23 cellular contexts compared by ENCODE assay signal in the genomic region with DNA sequence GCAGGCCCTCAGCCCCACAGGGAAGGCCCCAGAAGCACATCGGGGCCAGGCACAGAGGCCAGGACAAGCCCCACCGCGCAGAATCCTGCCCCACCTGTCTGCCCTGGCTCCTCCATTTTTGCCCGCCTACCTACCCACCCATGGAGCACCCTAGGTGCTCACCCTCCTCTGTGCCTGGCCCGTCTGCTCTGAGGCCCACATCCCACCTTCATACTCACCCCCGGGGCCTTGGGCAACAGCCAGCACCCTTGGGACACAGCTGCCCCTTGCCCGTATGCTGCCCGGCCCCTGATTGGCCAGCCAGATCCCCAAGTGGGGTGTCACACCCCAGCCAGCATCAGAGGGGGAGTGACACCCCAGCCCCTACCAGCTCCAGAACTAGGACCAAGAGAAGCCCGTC. TPM values are rescaled to one million over a fixed set of nuclear protein-coding genes. Genes with fewer than 3 reads are reported as not detected.
"Had no signal": no experiment of that assay in that cellular context is flagged by ENCODE, and none has a peak within 500 bp of the region (broad histone marks: within the 10 kb centered on the region; RNA-seq: fewer than 3 reads in every experiment).

No MANE protein-coding gene starts in this region.

- H3K4me3 ChIP-seq: K562, SJSA1, SK-N-MC had no signal

- DNase-seq: Kasumi-1; MM.1S; NCI-H1436; NCI-H187 treated with DMSO at 0.1 percent for 48 hours; NCI-H2029 treated with DMSO at 0.1 percent for 48 hours; NCI-H2171 treated with DMSO at 0.1 percent for 48 hours; NCI-H345; NCI-H510A treated with DMSO at 0.1 percent for 48 hours; NCI-H526; NCI-H82; NK-92 treated with Interleukin-12 subunit alpha and Interleukin-12 subunit beta, amount 100 ng/mL, for 24 hours; PC-3; SIG-M5 had no signal

- ATAC-seq: K562, Panc1, PC-3 had no signal

- H3K27me3 Mint-ChIP-seq: IgD-negative memory B cell had no signal

- H3K4me3 Mint-ChIP-seq: IgD-negative memory B cell had no signal

- H3K4me1 ChIP-seq: SJSA1 had no signal

- H3K27me3 ChIP-seq: SJSA1 had no signal

- H3K27ac ChIP-seq: HL-60, KMS-11, RWPE1, SJSA1, SK-N-MC had no signal

- H3K9me3 ChIP-seq: SJSA1 had no signal

- H3K36me3 ChIP-seq: SJSA1 had no signal

RNA-seq across cellular contexts. Expression of a gene that starts 38.1 kb away (rescaled TPM):
- total RNA-seq: OCI-LY7, PC-3 had no signal
- polyA plus RNA-seq: IgD-negative memory B cell, K562 had no signal

RNA-seq across cellular contexts. Expression of a gene that starts 45.4 kb away (rescaled TPM):
- total RNA-seq: M059J, PC-3, SJSA1 had no signal

RNA-seq across cellular contexts. Expression of a gene that starts 55.6 kb away (rescaled TPM):
- total RNA-seq: K562, M059J, OCI-LY7, PC-3, SJSA1 had no signal
- polyA plus RNA-seq: IgD-negative memory B cell had no signal
